9 cellular contexts compared by ENCODE assay signal in the genomic region with DNA sequence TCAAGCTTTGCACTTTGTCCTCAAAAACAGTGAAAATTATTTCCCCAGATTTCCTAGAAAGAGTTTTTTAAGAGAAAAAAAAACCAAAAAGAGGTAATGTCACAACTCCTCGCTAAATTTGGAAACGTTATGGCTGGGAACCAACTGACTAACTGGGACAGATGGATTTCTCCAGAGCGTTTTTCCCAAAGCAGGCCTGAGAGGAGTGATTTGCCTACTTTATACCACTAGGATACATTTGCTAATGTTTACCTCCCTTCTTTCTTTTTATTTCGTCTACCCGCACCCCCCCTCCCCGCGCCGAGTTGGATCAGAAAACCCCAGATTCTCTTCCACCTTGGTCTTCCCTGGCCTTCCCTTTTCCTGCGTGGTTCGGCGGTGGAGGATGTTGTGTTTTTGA. TPM values are rescaled to one million over a fixed set of nuclear protein-coding genes. Genes with fewer than 3 reads are reported as not detected.
DNase-seq lines count a peak whose midpoint lies in the region; ATAC-seq and TF ChIP-seq lines count a peak whose summit lies in the region.
"Had no signal": no experiment of that assay in that cellular context is flagged by ENCODE, and none has a peak within 500 bp of the region (broad histone marks: within the 10 kb centered on the region; RNA-seq: fewer than 3 reads in every experiment).

No MANE protein-coding gene starts in this region.

- H4K20me1 ChIP-seq in GM23338 (replicated peaks; ENCODE audit: insufficient read depth): no peaks in the 10 kb centered on the region

- H3K4me1 Mint-ChIP-seq in GM23338: peaks cover 60% of the 10 kb centered on the region

- H3K4me2 ChIP-seq in GM23338: peak overlapping the region; percentile 48

- no peak for TF ChIP-seq POLR2A in ovary (IDR thresholded peaks at IDR 0.05)

- peaks cover 11% of the 10 kb centered on the region; the same call in 1 of the 2 replicates for H3K9me2 ChIP-seq in GM23338 (ENCODE audit: insufficient read depth)

- peak overlapping the region; percentile 58 for H3K4me3 Mint-ChIP-seq in GM23338

- intact Hi-C loops in ovary (cut with DNase I): loop anchor here in 1 of 4 donors (10.0 kb wide), 2 partner anchors 81 to 221 kb away; a partner anchor contains a TSS

- DNase-seq in GM23338 (ENCODE audit: low spot score) (peak; percentile 58), NCI-H2227 (lab: John Stamatoyannopoulos, UW; ENCODE audit: unreplicated experiment) (peak; percentile 71), fibroblast of gingiva (ENCODE audit: low read depth) (peak; percentile 70), ovary (peak in 4 of 5 donors; percentile 26 to 54 (median 36)), NCI-H2029 treated with DMSO at 0.1 percent for 48 hours (lab: John Stamatoyannopoulos, UW) (no peak), NOMO-1 treated with dmso at 0.1 percent for 144 hours (lab: John Stamatoyannopoulos, UW; ENCODE audit: unreplicated experiment) (no peak)
- no peak for DNase-seq in stimulated activated CD4-positive, alpha-beta T cell treated with anti-CD3 and anti-CD28 coated beads, Interleukin-4, amount 100 ng/mL, for 4 hours

- H3K9me3 Mint-ChIP-seq in GM23338: peaks cover 2% of the 10 kb centered on the region; the same call in 2 of the 3 replicates

- peak overlapping the region; percentile 99 for H3K27ac Mint-ChIP-seq in GM23338

- TF ChIP-seq EP300 in ovary (IDR thresholded peaks at IDR 0.05): no peak

- TF ChIP-seq CTCF in GM23338 (conservative IDR thresholded peaks at IDR 0.05; ENCODE audit: low read depth in 2 of 2) (0 out of 4 replicates have a peak, but pooled peaks of 1 of the 2 experiments have one; percentile 15), ovary (IDR thresholded peaks at IDR 0.05) (peak in 2 of 3 donors; percentile 13 to 25)

- H3K36me3 ChIP-seq in GM23338 (ENCODE audit: insufficient read depth) (no peaks in the 10 kb centered on the region), ovary (no peaks in the 10 kb centered on the region)

- peak overlapping the region; percentile 31 for H3K4me3 ChIP-seq in GM23338
- H3K4me3 ChIP-seq in ovary: peak overlapping the region; percentile 12

- H3K9me3 ChIP-seq in ovary: no peaks in the 10 kb centered on the region

- 11 to 20% (median 14%) methylated on average over 11 of the region's 11 CpGs for WGBS in ovary, 3 donors

- peaks cover 43% of the 10 kb centered on the region for H3K4me1 ChIP-seq in GM23338 (ENCODE audit: insufficient read depth)
- H3K4me1 ChIP-seq in ovary (ENCODE audit: insufficient read depth): peaks cover 1% of the 10 kb centered on the region
- H3K4me1 ChIP-seq: parathyroid adenoma had no signal

- ATAC-seq in GM23338 (peak; percentile 9), HG03175 (IDR thresholded peaks at IDR 0.05; ENCODE audit: unreplicated experiment) (no peak)

- peaks cover 6% of the 10 kb centered on the region for H3K27me3 Mint-ChIP-seq in GM23338 (ENCODE audit: insufficient read depth, low read depth, poor library complexity)

- peaks cover 3% of the 10 kb centered on the region; the same call in 1 of the 2 replicates for H3F3A ChIP-seq in GM23338 (replicated peaks; ENCODE audit: low read depth)

- H3K79me2 ChIP-seq in GM23338 (replicated peaks; ENCODE audit: insufficient read depth): no peaks in the 10 kb centered on the region
- H3K79me2 ChIP-seq: parathyroid adenoma had no signal

- H3K27ac ChIP-seq in GM23338 (ENCODE audit: low read depth): peak overlapping the region; percentile 87
- no peak overlapping the region for H3K27ac ChIP-seq in ovary
- H3K27ac ChIP-seq: parathyroid adenoma had no signal

- H2AFZ ChIP-seq in GM23338: peak overlapping the region; percentile 26; the same call in 1 of the 2 replicates

- H3K36me3 Mint-ChIP-seq in GM23338 (ENCODE audit: low read depth): no peaks in the 10 kb centered on the region

- H3K27me3 ChIP-seq in GM23338 (ENCODE audit: insufficient read depth) (no peaks in the 10 kb centered on the region), ovary (no peaks in the 10 kb centered on the region)

TF ChIP-seq in GM23338, 12 proteins besides CTCF, POLR2A, EP300 and RAD21 (continues in another document):
- TF ChIP-seq, protein P1, sequence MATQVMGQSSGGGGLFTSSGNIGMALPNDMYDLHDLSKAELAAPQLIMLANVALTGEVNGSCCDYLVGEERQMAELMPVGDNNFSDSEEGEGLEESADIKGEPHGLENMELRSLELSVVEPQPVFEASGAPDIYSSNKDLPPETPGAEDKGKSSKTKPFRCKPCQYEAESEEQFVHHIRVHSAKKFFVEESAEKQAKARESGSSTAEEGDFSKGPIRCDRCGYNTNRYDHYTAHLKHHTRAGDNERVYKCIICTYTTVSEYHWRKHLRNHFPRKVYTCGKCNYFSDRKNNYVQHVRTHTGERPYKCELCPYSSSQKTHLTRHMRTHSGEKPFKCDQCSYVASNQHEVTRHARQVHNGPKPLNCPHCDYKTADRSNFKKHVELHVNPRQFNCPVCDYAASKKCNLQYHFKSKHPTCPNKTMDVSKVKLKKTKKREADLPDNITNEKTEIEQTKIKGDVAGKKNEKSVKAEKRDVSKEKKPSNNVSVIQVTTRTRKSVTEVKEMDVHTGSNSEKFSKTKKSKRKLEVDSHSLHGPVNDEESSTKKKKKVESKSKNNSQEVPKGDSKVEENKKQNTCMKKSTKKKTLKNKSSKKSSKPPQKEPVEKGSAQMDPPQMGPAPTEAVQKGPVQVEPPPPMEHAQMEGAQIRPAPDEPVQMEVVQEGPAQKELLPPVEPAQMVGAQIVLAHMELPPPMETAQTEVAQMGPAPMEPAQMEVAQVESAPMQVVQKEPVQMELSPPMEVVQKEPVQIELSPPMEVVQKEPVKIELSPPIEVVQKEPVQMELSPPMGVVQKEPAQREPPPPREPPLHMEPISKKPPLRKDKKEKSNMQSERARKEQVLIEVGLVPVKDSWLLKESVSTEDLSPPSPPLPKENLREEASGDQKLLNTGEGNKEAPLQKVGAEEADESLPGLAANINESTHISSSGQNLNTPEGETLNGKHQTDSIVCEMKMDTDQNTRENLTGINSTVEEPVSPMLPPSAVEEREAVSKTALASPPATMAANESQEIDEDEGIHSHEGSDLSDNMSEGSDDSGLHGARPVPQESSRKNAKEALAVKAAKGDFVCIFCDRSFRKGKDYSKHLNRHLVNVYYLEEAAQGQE (IDR thresholded peaks at IDR 0.05; ENCODE audit: unreplicated experiment): no peak
- TF ChIP-seq CREB1 (CRISPR knock-in tag; IDR thresholded peaks at IDR 0.05; ENCODE audit: low read depth): no peak
- TF ChIP-seq EZH2 (IDR thresholded peaks at IDR 0.05; ENCODE audit: low read depth, unreplicated experiment): no peak
- TF ChIP-seq STAT1 (IDR thresholded peaks at IDR 0.05; ENCODE audit: unreplicated experiment): no peak
- no peak for TF ChIP-seq ZNF114 (CRISPR knock-in tag; IDR thresholded peaks at IDR 0.05)
- TF ChIP-seq ZNF331 (CRISPR knock-in tag; IDR thresholded peaks at IDR 0.05; ENCODE audit: low read depth): no peak
- TF ChIP-seq NANOG (IDR thresholded peaks at IDR 0.05; ENCODE audit: borderline replicate concordance): no peak
- TF ChIP-seq EZH2phosphoT487 (IDR thresholded peaks at IDR 0.05; ENCODE audit: unreplicated experiment): no peak
- no peak for TF ChIP-seq POLR2AphosphoS5 (IDR thresholded peaks at IDR 0.05; ENCODE audit: low read depth)
- TF ChIP-seq, protein P2, sequence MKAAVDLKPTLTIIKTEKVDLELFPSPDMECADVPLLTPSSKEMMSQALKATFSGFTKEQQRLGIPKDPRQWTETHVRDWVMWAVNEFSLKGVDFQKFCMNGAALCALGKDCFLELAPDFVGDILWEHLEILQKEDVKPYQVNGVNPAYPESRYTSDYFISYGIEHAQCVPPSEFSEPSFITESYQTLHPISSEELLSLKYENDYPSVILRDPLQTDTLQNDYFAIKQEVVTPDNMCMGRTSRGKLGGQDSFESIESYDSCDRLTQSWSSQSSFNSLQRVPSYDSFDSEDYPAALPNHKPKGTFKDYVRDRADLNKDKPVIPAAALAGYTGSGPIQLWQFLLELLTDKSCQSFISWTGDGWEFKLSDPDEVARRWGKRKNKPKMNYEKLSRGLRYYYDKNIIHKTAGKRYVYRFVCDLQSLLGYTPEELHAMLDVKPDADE (IDR thresholded peaks at IDR 0.05): no peak

RNA-seq across cellular contexts. Expression of a gene that starts 7.2 kb away (rescaled TPM):
- total RNA-seq in GM23338 (2014; rRNA removed; shearing (Covaris generic)): not detected in 2 replicates
- polyA plus RNA-seq in GM23338 (2016; fragmentation: Nextera tagmentation; extraction: Ambion mirVana) (not detected in 2 replicates), ovary (under 1 TPM in 1 of 2 donors, not detected in 1; 0.05 TPM)
- total RNA-seq in ovary: 1 to 10 TPM in 2 of 7 donors, under 1 TPM in 2, not detected in 3; 0.22 to 3.6 (median 2.1) TPM

RNA-seq across cellular contexts. Expression of a gene that starts 19.1 kb away (rescaled TPM):
- not detected in 2 replicates for total RNA-seq in GM23338 (2014; rRNA removed; shearing (Covaris generic))
- polyA plus RNA-seq in GM23338 (2016; fragmentation: Nextera tagmentation; extraction: Ambion mirVana): not detected in 2 replicates
- total RNA-seq in ovary: under 1 TPM in 4 of 7 donors, not detected in 3; 0.27 to 0.48 (median 0.33) TPM
- polyA plus RNA-seq in ovary: 1 to 10 TPM in 1 of 2 donors, under 1 TPM in 1; 0.13 to 1.7 TPM

Comparison
In these comparisons a context has a peak if more than half of its experiments do, and no peak if none do; other contexts are left out.
1. DNase-seq: peak in GM23338 (single experiment), NCI-H2227 (single experiment), fibroblast of gingiva (single experiment) and ovary (4 of 5); none in NCI-H2029 treated with DMSO at 0.1 percent for 48 hours (single experiment), stimulated activated CD4-positive, alpha-beta T cell treated with anti-CD3 and anti-CD28 coated beads, Interleukin-4, amount 100 ng/mL, for 4 hours (0 of 2) and NOMO-1 treated with dmso at 0.1 percent for 144 hours (single experiment).